Comparison of ENCODE assay signal across 8 cellular contexts in genomic region chr1:33181906-33182305, GRCh38. TPM values are rescaled to one million over a fixed set of nuclear protein-coding genes. Genes with fewer than 3 reads are reported as not detected.
A peak's percentile ranks its signal among the peaks of the same experiment; 100 is the strongest.
DNase-seq lines count a peak whose midpoint lies in the region; ATAC-seq, FAIRE-seq and TF ChIP-seq lines count a peak whose summit lies in the region.

Gene TRIM62, minus strand, starts transcription at chr1:33182043. Its CDS starts 611 bp downstream, at chr1:33181432.

- peak within 1 kb of the TSS; percentile 74 for H3K27ac Mint-ChIP-seq in activated CD4-positive, alpha-beta T cell treated with anti-CD3 and anti-CD28 coated beads for 36 hours

- FAIRE-seq in GM12891 (lab: Jason Lieb, UNC): peak; percentile 90

- DNase-seq in GM12891 (ENCODE audit: insufficient read length, low spot score): peak; percentile 95
- peak; percentile 90 for DNase-seq in NCI-H345 (lab: John Stamatoyannopoulos, UW)
- DNase-seq in activated CD4-positive, alpha-beta T cell treated with anti-CD3 and anti-CD28 coated beads for 36 hours: peak; percentile 84
- DNase-seq in choroid plexus epithelial cell (ENCODE audit: low read depth): peak; percentile 94
- peak; percentile 83 to 93 for DNase-seq in left colon
- DNase-seq in stimulated activated CD4-positive, alpha-beta T cell treated with anti-CD3 and anti-CD28 coated beads, Interleukin-1b, Interleukin-23, amount 100 ng/mL, for 4 hours (ENCODE audit: low read depth in 2 of 2): peak; percentile 76 to 77

- no peak for TF ChIP-seq CTCF in choroid plexus epithelial cell (conservative IDR thresholded peaks at IDR 0.05; ENCODE audit: low read depth, low read length)

- peaks cover 5% of the 10 kb centered on the region for H3K27me3 Mint-ChIP-seq in activated CD4-positive, alpha-beta T cell treated with anti-CD3 and anti-CD28 coated beads for 36 hours

- intact Hi-C loops in activated CD4-positive, alpha-beta T cell treated with anti-CD3 and anti-CD28 coated beads for 36 hours (cut with DNase I, micrococcal nuclease): loop anchor here (1.0 to 5.0 kb wide), 6 partner anchors 55 to 365 kb away; partner anchors contain the start of genes AZIN2 (in 1 of the 2), PHC2 (in 1 of the 2), S100PBP (in 1 of the 2) and YARS1 (in 1 of the 2)
- intact Hi-C loops in left colon (cut with DNase I, micrococcal nuclease): no loop called here

- ATAC-seq in HG03135 (IDR thresholded peaks at IDR 0.05; ENCODE audit: unreplicated experiment) (peak; percentile 52), left colon (peak; percentile 90), GM21786 (IDR thresholded peaks at IDR 0.05; ENCODE audit: unreplicated experiment) (no peak)
- ATAC-seq in activated CD4-positive, alpha-beta T cell treated with anti-CD3 and anti-CD28 coated beads for 36 hours: peak; percentile 35

- H3K4me1 Mint-ChIP-seq in activated CD4-positive, alpha-beta T cell treated with anti-CD3 and anti-CD28 coated beads for 36 hours: peaks cover 25% of the 10 kb centered on the region

- no peaks in the 10 kb centered on the region for H3K36me3 Mint-ChIP-seq in activated CD4-positive, alpha-beta T cell treated with anti-CD3 and anti-CD28 coated beads for 36 hours (ENCODE audit: low read depth)

- CTCF ChIA-PET in activated CD4-positive, alpha-beta T cell treated with anti-CD3 and anti-CD28 coated beads for 36 hours (lab: Charles Lee): interaction anchor here (0.9 to 1.9 kb wide), 6 partner anchors 9 to 306 kb away, joined by 3 to 10 read pairs (median 4); no protein-coding TSS in a partner anchor

- H3K4me3 ChIP-seq in choroid plexus epithelial cell (ENCODE audit: low read depth, low read length): peak within 1 kb of the TSS; percentile 91

- peak within 1 kb of the TSS; percentile 79 for H3K4me3 Mint-ChIP-seq in activated CD4-positive, alpha-beta T cell treated with anti-CD3 and anti-CD28 coated beads for 36 hours

- no peak for TF ChIP-seq POLR2A in GM12891 (IDR thresholded peaks at IDR 0.05; ENCODE audit: low read depth, low read length)

- no peaks in the 10 kb centered on the region for H3K9me3 Mint-ChIP-seq in activated CD4-positive, alpha-beta T cell treated with anti-CD3 and anti-CD28 coated beads for 36 hours (ENCODE audit: low read depth)

- POLR2A ChIA-PET in activated CD4-positive, alpha-beta T cell treated with anti-CD3 and anti-CD28 coated beads for 36 hours (lab: Charles Lee): interaction anchor here (0.5 to 2.1 kb wide), 2 partner anchors 55 to 194 kb away, joined by 8 to 14 read pairs; no protein-coding TSS in a partner anchor

TF ChIP-seq in GM12891, 5 proteins besides CTCF, POLR2A, EP300 and RAD21:
- no peak for TF ChIP-seq SPI1 (IDR thresholded peaks at IDR 0.05; ENCODE audit: low read depth, low read length)
- TF ChIP-seq PAX5 (IDR thresholded peaks at IDR 0.05; ENCODE audit: insufficient read depth, low read length, severe bottlenecking): no peak
- TF ChIP-seq POLR2AphosphoS5 (IDR thresholded peaks at IDR 0.05; ENCODE audit: low read depth, low read length): no peak
- TF ChIP-seq POU2F2 (IDR thresholded peaks at IDR 0.05; ENCODE audit: low read depth, low read length): no peak
- no peak for TF ChIP-seq TAF1 (IDR thresholded peaks at IDR 0.05; ENCODE audit: low read depth, low read length)
TF ChIP-seq in GM12891: peak in this region for 0.

RNA-seq across cellular contexts. Expression of gene TRIM62, which starts in this region (rescaled TPM):
- 1.3 TPM for polyA plus RNA-seq in GM12891 (2012; ENCODE audit: low read depth, missing spikeins)
- total RNA-seq in activated CD4-positive, alpha-beta T cell treated with anti-CD3 and anti-CD28 coated beads for 36 hours: 1 to 10 TPM; 3.6 to 3.7 TPM
- 1 to 10 TPM; 4.5 to 6.7 TPM for total RNA-seq in left colon

Comparison
In these comparisons a context has a peak if more than half of its experiments do, and no peak if none do; other contexts are left out.
1. intact Hi-C loops: an anchor here in activated CD4-positive, alpha-beta T cell treated with anti-CD3 and anti-CD28 coated beads for 36 hours (1.0 to 5.0 kb wide); none called in left colon.